Comparison of ENCODE assay signal across 8 cellular contexts in the genomic region with DNA sequence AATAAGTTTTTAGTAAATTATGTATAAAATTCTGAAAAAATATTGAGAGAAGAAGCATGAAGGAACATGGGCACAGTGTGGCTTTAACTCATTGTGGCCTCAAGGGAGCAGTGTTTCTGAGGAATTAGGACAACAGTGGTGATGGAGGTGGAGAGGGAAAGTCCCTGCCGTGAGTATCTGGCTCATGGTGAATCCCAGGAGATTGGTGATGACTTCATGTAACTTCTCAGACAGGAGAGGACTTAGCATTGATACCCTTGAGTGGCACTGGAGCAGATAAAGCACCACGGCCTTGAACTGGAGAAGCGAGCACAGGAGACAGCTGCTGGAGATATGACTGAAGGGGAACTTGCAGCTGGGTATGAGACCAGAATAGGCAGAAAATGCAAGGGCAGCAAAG. TPM values are rescaled to one million over a fixed set of nuclear protein-coding genes. Genes with fewer than 3 reads are reported as not detected.
DNase-seq lines count a peak whose midpoint lies in the region; ATAC-seq and TF ChIP-seq lines count a peak whose summit lies in the region.

No MANE protein-coding gene starts in this region.

- intact Hi-C loops in CD8-positive, alpha-beta T cell (cut with DNase I, micrococcal nuclease) = no loop called here
- intact Hi-C loops in uterus (cut with DNase I; ENCODE audit: low total_unique reads) = no loop called here

- H3K4me1 ChIP-seq in BE2C = no peaks in the 10 kb centered on the region
- H3K4me1 ChIP-seq in NT2/D1 (ENCODE audit: insufficient read depth, insufficient read length) = no peaks in the 10 kb centered on the region
- no peaks in the 10 kb centered on the region for H3K4me1 ChIP-seq in CD8-positive, alpha-beta T cell (ENCODE audit: insufficient read depth, low read length)
- no peaks in the 10 kb centered on the region for H3K4me1 ChIP-seq in uterus

- no peaks in the 10 kb centered on the region for H3K36me3 Mint-ChIP-seq in CD8-positive, alpha-beta T cell

- H3K27ac Mint-ChIP-seq in CD8-positive, alpha-beta T cell = no peak overlapping the region

- H3K9me3 ChIP-seq in BE2C (no peaks in the 10 kb centered on the region), NT2/D1 (ENCODE audit: insufficient read depth, low read length) (no peaks in the 10 kb centered on the region), uterus (no peaks in the 10 kb centered on the region)
- no peaks in the 10 kb centered on the region for H3K9me3 ChIP-seq in CD8-positive, alpha-beta T cell (ENCODE audit: low read length)

- H3K4me3 Mint-ChIP-seq in CD8-positive, alpha-beta T cell = no peak overlapping the region

- H3K36me3 ChIP-seq in BE2C (no peaks in the 10 kb centered on the region), NT2/D1 (ENCODE audit: insufficient read depth, insufficient read length, low read length) (no peaks in the 10 kb centered on the region), uterus (peaks cover 0 to 4% of the 10 kb centered on the region in 2 donors)
- no peaks in the 10 kb centered on the region for H3K36me3 ChIP-seq in CD8-positive, alpha-beta T cell (ENCODE audit: insufficient read depth, low read length)

- ATAC-seq in GM19395 (IDR thresholded peaks at IDR 0.05; ENCODE audit: unreplicated experiment) (peak; percentile 85), HG03139 (IDR thresholded peaks at IDR 0.05; ENCODE audit: unreplicated experiment) (peak; percentile 74)
- no peak for ATAC-seq in CD8-positive, alpha-beta T cell
- no peak for ATAC-seq in stimulated activated naive CD8-positive, alpha-beta T cell treated with anti-CD3 and anti-CD28 coated beads, Interleukin-15, Interleukin-2, amounts not matched to agents 100 U/mL and 50 U/mL, for 24 hours

- H3K9ac ChIP-seq in NT2/D1 (ENCODE audit: insufficient read length, low read depth) = no peak overlapping the region

- no peak overlapping the region for H3K4me3 ChIP-seq in BE2C (ENCODE audit: low read depth, low read length)
- no peak overlapping the region for H3K4me3 ChIP-seq in NT2/D1 (ENCODE audit: insufficient read length, low read depth)
- no peak overlapping the region for H3K4me3 ChIP-seq in CD8-positive, alpha-beta T cell (ENCODE audit: low read depth, low read length)
- no peak overlapping the region for H3K4me3 ChIP-seq in uterus

- H3K4me1 Mint-ChIP-seq in CD8-positive, alpha-beta T cell (ENCODE audit: low read depth) = no peaks in the 10 kb centered on the region

- H3K27me3 Mint-ChIP-seq in CD8-positive, alpha-beta T cell (ENCODE audit: low read depth) = no peaks in the 10 kb centered on the region

- POLR2A ChIA-PET in CD8-positive, alpha-beta T cell (lab: Charles Lee) = no interaction called here

- DNase-seq in BE2C (peak; percentile 66), NT2/D1 (ENCODE audit: low read depth, low spot score) (peak; percentile 42), fibroblast of gingiva (ENCODE audit: low read depth) (peak; percentile 32), uterus (no peak)
- no peak for DNase-seq in CD8-positive, alpha-beta T cell
- no peak for DNase-seq in stimulated activated naive CD8-positive, alpha-beta T cell treated with anti-CD3 and anti-CD28 coated beads, Interleukin-15, Interleukin-2, amounts not matched to agents 100 U/mL and 50 U/mL, for 24 hours

- H3K27me3 ChIP-seq in BE2C (no peaks in the 10 kb centered on the region), NT2/D1 (ENCODE audit: insufficient read depth, insufficient read length) (no peaks in the 10 kb centered on the region), uterus (no peaks in the 10 kb centered on the region)
- no peaks in the 10 kb centered on the region for H3K27me3 ChIP-seq in CD8-positive, alpha-beta T cell (ENCODE audit: insufficient read depth, low read length)

- peaks cover 8% of the 10 kb centered on the region for H3K9me3 Mint-ChIP-seq in CD8-positive, alpha-beta T cell

- no peak overlapping the region for H3K27ac ChIP-seq in CD8-positive, alpha-beta T cell (ENCODE audit: low read depth, low read length)
- H3K27ac ChIP-seq in uterus = no peak overlapping the region

- peak; percentile 64 for TF ChIP-seq CTCF in BE2C (IDR thresholded peaks at IDR 0.05; ENCODE audit: low read depth, low read length)
- no peak for TF ChIP-seq CTCF in CD8-positive, alpha-beta T cell (IDR thresholded peaks at IDR 0.05)
- no peak for TF ChIP-seq CTCF in uterus (IDR thresholded peaks at IDR 0.05)

- CTCF ChIA-PET in CD8-positive, alpha-beta T cell (lab: Charles Lee) = no interaction called here

- TF ChIP-seq POLR2A in uterus (IDR thresholded peaks at IDR 0.05) = no peak

RNA-seq across cellular contexts. Expression of a gene that starts 35.0 kb away (rescaled TPM):
- polyA plus RNA-seq in BE2C (2012; ENCODE audit: insufficient read depth, insufficient read length, low read depth) = 0.36 TPM
- total RNA-seq in CD8-positive, alpha-beta T cell = not detected
- 1 to 10 TPM in 1 of 4 donors, under 1 TPM in 2, not detected in 1; 0.29 to 7.3 (median 0.79) TPM for total RNA-seq in uterus

Comparison
In these comparisons a context has a peak if more than half of its experiments do, and no peak if none do; other contexts are left out.
1. DNase-seq: peak in BE2C (single experiment), NT2/D1 (single experiment) and fibroblast of gingiva (single experiment); none in CD8-positive, alpha-beta T cell (0 of 7), stimulated activated naive CD8-positive, alpha-beta T cell treated with anti-CD3 and anti-CD28 coated beads, Interleukin-15, Interleukin-2, amounts not matched to agents 100 U/mL and 50 U/mL, for 24 hours (single experiment) and uterus (0 of 2).
2. ATAC-seq: peak in GM19395 (single experiment) and HG03139 (single experiment); none in CD8-positive, alpha-beta T cell (single experiment) and stimulated activated naive CD8-positive, alpha-beta T cell treated with anti-CD3 and anti-CD28 coated beads, Interleukin-15, Interleukin-2, amounts not matched to agents 100 U/mL and 50 U/mL, for 24 hours (single experiment).